ENCODE assay signal across 9 cellular contexts in the genomic region with DNA sequence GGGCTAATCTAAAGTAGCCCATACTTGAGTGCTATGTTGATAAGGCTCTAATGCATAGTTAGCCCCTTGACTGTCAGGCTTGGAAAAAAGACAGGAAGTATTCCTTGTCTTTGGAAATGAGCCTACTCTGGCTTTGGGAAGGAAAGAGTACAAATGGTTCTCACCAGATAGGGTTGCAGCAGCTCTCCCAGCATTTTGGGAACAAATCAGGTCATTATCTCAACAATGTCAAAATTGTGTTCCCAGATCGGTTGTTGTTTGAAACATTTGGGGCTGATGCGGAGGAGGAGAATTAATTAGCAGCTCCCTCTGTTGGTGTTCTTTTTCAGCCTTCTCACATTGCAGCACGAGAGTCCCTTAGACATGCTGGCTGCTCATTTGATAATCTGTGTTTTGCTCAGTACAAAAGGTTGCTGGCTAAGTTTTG. TPM values are rescaled to one million over a fixed set of nuclear protein-coding genes. Genes with fewer than 3 reads are reported as not detected.
DNase-seq lines count a peak whose midpoint lies in the region; TF ChIP-seq lines count a peak whose summit lies in the region.
"Had no signal": no experiment of that assay in that cellular context is flagged by ENCODE, and none has a peak within 500 bp of the region (broad histone marks: within the 10 kb centered on the region; RNA-seq: fewer than 3 reads in every experiment).

No MANE protein-coding gene starts in this region.

- H3K9me2 ChIP-seq in DOHH2 (replicated peaks; ENCODE audit: control insufficient read depth, low read length): no peaks in the 10 kb centered on the region

- H3K9me3 ChIP-seq in DOHH2 (ENCODE audit: control insufficient read depth, insufficient read depth, low read length) (no peaks in the 10 kb centered on the region), NT2/D1 (ENCODE audit: insufficient read depth, low read length) (no peaks in the 10 kb centered on the region)

- H3K9ac ChIP-seq in NT2/D1 (ENCODE audit: insufficient read length, low read depth): no peak overlapping the region

- H3K4me3 Mint-ChIP-seq in activated CD4-positive, alpha-beta T cell treated with anti-CD3 and anti-CD28 coated beads, Interleukin-2, amount 10 ng/mL, durations not matched to agents 7 days and 5 days: no peak overlapping the region

- H3K79me2 ChIP-seq in DOHH2 (ENCODE audit: control insufficient read depth, low read length): peaks cover 77% of the 10 kb centered on the region

- H4K20me1 ChIP-seq in DOHH2 (ENCODE audit: control insufficient read depth, insufficient read depth, low read depth, low read length): no peaks in the 10 kb centered on the region

- H3K4me1 Mint-ChIP-seq in activated CD4-positive, alpha-beta T cell treated with anti-CD3 and anti-CD28 coated beads, Interleukin-2, amount 10 ng/mL, durations not matched to agents 7 days and 5 days: peaks cover 2% of the 10 kb centered on the region

- H3K36me3 Mint-ChIP-seq in activated CD4-positive, alpha-beta T cell treated with anti-CD3 and anti-CD28 coated beads, Interleukin-2, amount 10 ng/mL, durations not matched to agents 7 days and 5 days (ENCODE audit: low read depth): no peaks in the 10 kb centered on the region
- H3K36me3 Mint-ChIP-seq: naive thymus-derived CD8-positive, alpha-beta T cell had no signal

- peaks cover 6% of the 10 kb centered on the region; the same call in 1 of the 2 replicates for H3F3A ChIP-seq in DOHH2 (ENCODE audit: control insufficient read depth, insufficient read depth)

- H3K4me3 ChIP-seq in DOHH2 (ENCODE audit: low read length) (peak overlapping the region; percentile 69), NT2/D1 (ENCODE audit: insufficient read length, low read depth) (no peak overlapping the region)

- no peak overlapping the region for H3K27ac Mint-ChIP-seq in activated CD4-positive, alpha-beta T cell treated with anti-CD3 and anti-CD28 coated beads, Interleukin-2, amount 10 ng/mL, durations not matched to agents 7 days and 5 days

- no peaks in the 10 kb centered on the region for H3K27me3 ChIP-seq in DOHH2 (ENCODE audit: control insufficient read depth, low read length)
- no peaks in the 10 kb centered on the region for H3K27me3 ChIP-seq in NT2/D1 (ENCODE audit: insufficient read depth, insufficient read length)

- peak; percentile 9 for DNase-seq in NT2/D1 (ENCODE audit: low read depth, low spot score)
- DNase-seq in fibroblast of gingiva (ENCODE audit: low read depth): peak; percentile 21
- DNase-seq in occipital lobe (lab: John Stamatoyannopoulos, UW): peak; percentile 18
- DNase-seq in mesenteric fat pad (ENCODE audit: low spot score): no peak
- no peak for DNase-seq in activated gamma-delta T cell (lab: John Stamatoyannopoulos, UW)
- no peak for DNase-seq in activated CD4-positive, alpha-beta T cell treated with anti-CD3 and anti-CD28 coated beads, Interleukin-2, amount 10 ng/mL, durations not matched to agents 7 days and 5 days
- DNase-seq in kidney glomerular epithelial cell (lab: John Stamatoyannopoulos, UW): no peak

- peaks cover 54% of the 10 kb centered on the region for H3K36me3 ChIP-seq in DOHH2 (ENCODE audit: control insufficient read depth, low read length)
- H3K36me3 ChIP-seq in NT2/D1 (ENCODE audit: insufficient read depth, insufficient read length, low read length): peaks cover 9% of the 10 kb centered on the region

- CTCF ChIA-PET in activated CD4-positive, alpha-beta T cell treated with anti-CD3 and anti-CD28 coated beads, Interleukin-2, amount 10 ng/mL, durations not matched to agents 7 days and 5 days (lab: Charles Lee): no interaction called here

- H3K27me3 Mint-ChIP-seq in activated CD4-positive, alpha-beta T cell treated with anti-CD3 and anti-CD28 coated beads, Interleukin-2, amount 10 ng/mL, durations not matched to agents 7 days and 5 days: peaks cover 9% of the 10 kb centered on the region

- peak; percentile 64 for TF ChIP-seq CTCF in DOHH2 (IDR thresholded peaks at IDR 0.05; ENCODE audit: low read depth, low read length, poor library complexity, severe bottlenecking)

- H3K4me1 ChIP-seq in DOHH2 (ENCODE audit: control insufficient read depth, low read length): peaks cover 42% of the 10 kb centered on the region
- peaks cover 8% of the 10 kb centered on the region for H3K4me1 ChIP-seq in NT2/D1 (ENCODE audit: insufficient read depth, insufficient read length)

- POLR2A ChIA-PET in activated CD4-positive, alpha-beta T cell treated with anti-CD3 and anti-CD28 coated beads, Interleukin-2, amount 10 ng/mL, durations not matched to agents 7 days and 5 days (lab: Charles Lee): no interaction called here

- H3K4me2 ChIP-seq in DOHH2 (ENCODE audit: low read length): peak overlapping the region; percentile 94

- no peaks in the 10 kb centered on the region for H3K9me3 Mint-ChIP-seq in activated CD4-positive, alpha-beta T cell treated with anti-CD3 and anti-CD28 coated beads, Interleukin-2, amount 10 ng/mL, durations not matched to agents 7 days and 5 days

- H3K27ac ChIP-seq in DOHH2 (ENCODE audit: low read depth, low read length): peak overlapping the region; percentile 85

RNA-seq across cellular contexts. Expression of a gene that starts 42.3 kb away (rescaled TPM):
- total RNA-seq in occipital lobe (7.8 TPM), mesenteric fat pad (122 TPM)
- 1 to 10 TPM; 2.2 to 2.4 TPM for total RNA-seq in activated CD4-positive, alpha-beta T cell treated with anti-CD3 and anti-CD28 coated beads, Interleukin-2, amount 10 ng/mL, durations not matched to agents 7 days and 5 days

Comparison
In these comparisons a context has a peak if more than half of its experiments do, and no peak if none do; other contexts are left out.
1. DNase-seq: peak in NT2/D1 (single experiment), fibroblast of gingiva (single experiment) and occipital lobe (single experiment); none in mesenteric fat pad (single experiment), activated gamma-delta T cell (single experiment), activated CD4-positive, alpha-beta T cell treated with anti-CD3 and anti-CD28 coated beads, Interleukin-2, amount 10 ng/mL, durations not matched to agents 7 days and 5 days (single experiment) and kidney glomerular epithelial cell (single experiment).
2. RNA of a gene that starts 42.3 kb away (total RNA-seq): 122 TPM in mesenteric fat pad (single experiment); 7.8 TPM in occipital lobe (single experiment) and 2.2 to 2.4 TPM in activated CD4-positive, alpha-beta T cell treated with anti-CD3 and anti-CD28 coated beads, Interleukin-2, amount 10 ng/mL, durations not matched to agents 7 days and 5 days; every median in the first group is over 10 times any median in the second.